ENCODE assay signal across 26 cellular contexts in genomic region chr2:120485096-120485495, GRCh38.
"Had no signal": no experiment of that assay in that cellular context is flagged by ENCODE, and none has a peak within 500 bp of the region (broad histone marks: within the 10 kb centered on the region; RNA-seq: fewer than 3 reads in every experiment).

No MANE protein-coding gene starts in this region.

- ATAC-seq: esophagus mucosa; gastrocnemius medialis; heart left ventricle; left cardiac atrium; naive thymus-derived CD4-positive, alpha-beta T cell; right cardiac atrium; stimulated activated naive CD8-positive, alpha-beta T cell treated with anti-CD3 and anti-CD28 coated beads, Interleukin-15, amount 100 ng/mL, for 72 hours had no signal

- H3K4me3 ChIP-seq: dorsolateral prefrontal cortex, gastrocnemius medialis, heart left ventricle, hepatocyte, left ventricle myocardium inferior, neural progenitor cell, prostate gland, skin epidermis, tibial artery had no signal

- H3K27ac ChIP-seq: dorsolateral prefrontal cortex, gastrocnemius medialis, heart left ventricle, hepatocyte, left ventricle myocardium inferior, neural progenitor cell, prostate gland, skin epidermis, tibial artery had no signal

- H3K4me1 ChIP-seq: gastrocnemius medialis, heart left ventricle, left ventricle myocardium inferior, prostate gland, tibial artery had no signal

- H3K27me3 Mint-ChIP-seq: stimulated activated naive CD8-positive, alpha-beta T cell treated with anti-CD3 and anti-CD28 coated beads, Interleukin-15, amount 100 ng/mL, for 72 hours had no signal

- H3K4me3 Mint-ChIP-seq: naive thymus-derived CD4-positive, alpha-beta T cell; nephron; neural progenitor cell; stimulated activated naive CD8-positive, alpha-beta T cell treated with anti-CD3 and anti-CD28 coated beads, Interleukin-15, amount 100 ng/mL, for 72 hours; type B pancreatic cell had no signal

- H3K36me3 ChIP-seq: gastrocnemius medialis, heart left ventricle, left ventricle myocardium inferior, neural progenitor cell, prostate gland, tibial artery had no signal

- H3K36me3 Mint-ChIP-seq: naive thymus-derived CD4-positive, alpha-beta T cell; type B pancreatic cell had no signal

- DNase-seq: caudate nucleus; cerebellar nuclear complex; dorsolateral prefrontal cortex; effector CD4-positive, alpha-beta T cell; gastrocnemius medialis; heart left ventricle; left cardiac atrium; left ventricle myocardium inferior; mammary epithelial cell; mesendoderm; midbrain; naive thymus-derived CD4-positive, alpha-beta T cell; right cardiac atrium; stimulated activated CD4-positive, alpha-beta T cell treated with anti-CD3 and anti-CD28 coated beads, Interleukin-15, amount 100 ng/mL, for 24 hours; stimulated activated CD4-positive, alpha-beta T cell treated with anti-CD3 and anti-CD28 coated beads, Interleukin-2, amount 100 ng/mL, for 48 hours; stimulated activated CD8-positive, alpha-beta memory T cell treated with anti-CD3 and anti-CD28 coated beads, Interleukin-4, amount 100 ng/mL, for 48 hours; stimulated activated naive CD4-positive, alpha-beta T cell; stimulated activated naive CD8-positive, alpha-beta T cell treated with anti-CD3 and anti-CD28 coated beads, Interleukin-15, amount 100 ng/mL, for 72 hours; tibial artery had no signal

- H3K27ac Mint-ChIP-seq: naive thymus-derived CD4-positive, alpha-beta T cell; nephron; type B pancreatic cell had no signal

- H3K9me3 Mint-ChIP-seq: nephron; stimulated activated naive CD8-positive, alpha-beta T cell treated with anti-CD3 and anti-CD28 coated beads, Interleukin-15, amount 100 ng/mL, for 72 hours; type B pancreatic cell had no signal

- H3K27me3 ChIP-seq: gastrocnemius medialis, hepatocyte had no signal

- H3K9me3 ChIP-seq: gastrocnemius medialis, heart left ventricle, left ventricle myocardium inferior, prostate gland, tibial artery had no signal

- H3K4me1 Mint-ChIP-seq: naive thymus-derived CD4-positive, alpha-beta T cell; stimulated activated naive CD8-positive, alpha-beta T cell treated with anti-CD3 and anti-CD28 coated beads, Interleukin-15, amount 100 ng/mL, for 72 hours had no signal
